ENCODE assay signal across 8 cellular contexts in genomic region chr7:98617051-98617959, GRCh38. TPM values are rescaled to one million over a fixed set of nuclear protein-coding genes. Genes with fewer than 3 reads are reported as not detected.
DNase-seq lines count a peak whose midpoint lies in the region; ATAC-seq, FAIRE-seq and TF ChIP-seq lines count a peak whose summit lies in the region.

NPTX2 (plus strand) TSS chr7:98617285; CDS start chr7:98617462, 177 bp downstream.

- H3K9me2 ChIP-seq in MM.1S (replicated peaks; ENCODE audit: insufficient read depth, low read length): no peaks in the 10 kb centered on the region

- no peaks in the 10 kb centered on the region for H3F3A ChIP-seq in MM.1S (ENCODE audit: insufficient read depth, low read length)

- no peak within 1 kb of the TSS for H3K9ac ChIP-seq in mammary epithelial cell (ENCODE audit: insufficient read depth, low read length)
- H3K9ac ChIP-seq in MM.1S (ENCODE audit: low read length): no peak within 1 kb of the TSS

- H3K27ac ChIP-seq in mammary epithelial cell (ENCODE audit: insufficient read depth, low read depth, low read length): no peak within 1 kb of the TSS
- H3K27ac ChIP-seq in right lobe of liver: no peak within 1 kb of the TSS
- H3K27ac ChIP-seq in thoracic aorta: peak within 1 kb of the TSS; percentile 28 to 51
- H3K27ac ChIP-seq in MM.1S (ENCODE audit: low read length): no peak within 1 kb of the TSS

- no peaks in the 10 kb centered on the region for H3K79me2 ChIP-seq in mammary epithelial cell (ENCODE audit: insufficient read depth, low read length)
- no peaks in the 10 kb centered on the region for H3K79me2 ChIP-seq in MM.1S (ENCODE audit: low read length)

- in situ Hi-C loops in mammary epithelial cell (cut with MboI; ENCODE audit: low sequenced_read_pairs in 2 of 2): no loop called here

- H3K4me2 ChIP-seq in mammary epithelial cell (ENCODE audit: insufficient read depth, low read depth, low read length) (peak within 1 kb of the TSS; percentile 59), MM.1S (ENCODE audit: low read depth, low read length) (no peak within 1 kb of the TSS)

- TF ChIP-seq POLR2A in right lobe of liver (IDR thresholded peaks at IDR 0.05) (peak; percentile 66), GM12892 (IDR thresholded peaks at IDR 0.05; ENCODE audit: low read depth, low read length) (no peak)

- no peak for TF ChIP-seq CTCF in mammary epithelial cell (conservative IDR thresholded peaks at IDR 0.05 in 1 of 2, IDR thresholded peaks at IDR 0.05 in 1 of 2; ENCODE audit: extremely low read depth in 1 of 2, insufficient read depth in 1 of 2, low read depth in 1 of 2, low read length in 2 of 2)
- TF ChIP-seq CTCF in right lobe of liver (IDR thresholded peaks at IDR 0.05): peak; percentile 23 to 54 (median 34)
- peak; percentile 28 for TF ChIP-seq CTCF in thoracic aorta (IDR thresholded peaks at IDR 0.05)
- TF ChIP-seq CTCF in MM.1S (IDR thresholded peaks at IDR 0.05; ENCODE audit: low read length): no peak

- H3K9me3 ChIP-seq in mammary epithelial cell (replicated peaks; ENCODE audit: insufficient read depth, low read length) (no peaks in the 10 kb centered on the region), right lobe of liver (no peaks in the 10 kb centered on the region), thoracic aorta (no peaks in the 10 kb centered on the region), MM.1S (replicated peaks; ENCODE audit: insufficient read depth, low read length) (no peaks in the 10 kb centered on the region)

- intact Hi-C loops in mammary epithelial cell (cut with micrococcal nuclease): no loop called here
- intact Hi-C loops in right lobe of liver (cut with DNase I): no loop called here

- peak; percentile 40 to 62 (median 61) for ATAC-seq in right lobe of liver
- peak; percentile 97 for ATAC-seq in thoracic aorta (ENCODE audit: insufficient number of reproducible peaks, low FRiP score, low read depth)
- no peak for ATAC-seq in GM18502 (IDR thresholded peaks at IDR 0.05; ENCODE audit: poor library complexity, unreplicated experiment)

- CTCF ChIA-PET in mammary epithelial cell (lab: Charles Lee; ENCODE audit: low non-redundant PET): no interaction called here

- FAIRE-seq in GM12892 (lab: Jason Lieb, UNC): no peak

- H3K36me3 ChIP-seq in mammary epithelial cell (ENCODE audit: insufficient read depth, low read length) (no peaks in the 10 kb centered on the region), right lobe of liver (no peaks in the 10 kb centered on the region), thoracic aorta (no peaks in the 10 kb centered on the region), MM.1S (replicated peaks; ENCODE audit: insufficient read depth, low read length) (no peaks in the 10 kb centered on the region)

- dilution Hi-C loops in mammary epithelial cell (cut with HindIII; ENCODE audit: low sequenced_read_pairs): loop anchor here (5.0 kb wide), 1 partner anchor 95 kb away; no protein-coding TSS in a partner anchor

- H3K4me3 ChIP-seq in mammary epithelial cell (replicated peaks in 1 of 3; ENCODE audit: insufficient read depth in 1 of 3, low read depth in 2 of 3, low read length in 3 of 3): no peak within 1 kb of the TSS
- H3K4me3 ChIP-seq in right lobe of liver: peak within 1 kb of the TSS in 2 of 3 donors; percentile 5 to 19
- peak within 1 kb of the TSS; percentile 79 for H3K4me3 ChIP-seq in thoracic aorta
- no peak within 1 kb of the TSS for H3K4me3 ChIP-seq in MM.1S (ENCODE audit: low read length)

- H2AFZ ChIP-seq in mammary epithelial cell (ENCODE audit: low read depth, low read length) (no peak within 1 kb of the TSS), MM.1S (ENCODE audit: low read length) (no peak within 1 kb of the TSS)

- DNase-seq in Ammon's horn (ENCODE audit: low spot score) (peak; percentile 87), NCI-H1105 (lab: John Stamatoyannopoulos, UW) (peak; percentile 78), mammary epithelial cell (peak; percentile 6), right lobe of liver (peak in 1 of 3 donors; percentile 70), thoracic aorta (ENCODE audit: low spot score) (no peak), GM12892 (ENCODE audit: insufficient read length) (no peak), MM.1S (no peak)

- peaks cover 18% of the 10 kb centered on the region for H3K27me3 ChIP-seq in mammary epithelial cell (ENCODE audit: insufficient read depth, low read length)
- peaks cover 5 to 19% of the 10 kb centered on the region in 2 donors for H3K27me3 ChIP-seq in right lobe of liver
- H3K27me3 ChIP-seq in thoracic aorta (replicated peaks; ENCODE audit: insufficient read depth): no peaks in the 10 kb centered on the region
- peaks cover 3% of the 10 kb centered on the region; the same call in 1 of the 2 replicates for H3K27me3 ChIP-seq in MM.1S (replicated peaks; ENCODE audit: insufficient read depth, low read length)

- H4K20me1 ChIP-seq in mammary epithelial cell (ENCODE audit: insufficient read depth, low read length) (no peaks in the 10 kb centered on the region), MM.1S (ENCODE audit: insufficient read depth, low read length) (no peaks in the 10 kb centered on the region)

- no peaks in the 10 kb centered on the region for H3K4me1 ChIP-seq in mammary epithelial cell (ENCODE audit: insufficient read depth, low read length)
- H3K4me1 ChIP-seq in right lobe of liver: peaks cover 0 to 31% (median 10%) of the 10 kb centered on the region in 4 donors
- H3K4me1 ChIP-seq in thoracic aorta (ENCODE audit: control insufficient read depth in 1 of 2, low read depth in 2 of 2): peaks cover 0 to 24% of the 10 kb centered on the region in 2 donors
- no peaks in the 10 kb centered on the region for H3K4me1 ChIP-seq in MM.1S (ENCODE audit: low read length)

- WGBS in mammary epithelial cell (ENCODE audit: low coverage, missing lambda C conversion rate): 10% methylated on average over 2 of the region's 130 CpGs
- WGBS in right lobe of liver (ENCODE audit: insufficient coverage, low coverage, low lambda C conversion rate, missing lambda C conversion rate): 5% methylated on average over 16 of the region's 130 CpGs

- no TSS peak for BruUV-seq in mammary epithelial cell (replicated peaks; lab: Mats Ljungman, UMichigan)

RNA-seq across cellular contexts. Expression of gene NPTX2, which starts in this region (rescaled TPM):
- total RNA-seq in mammary epithelial cell (1 to 10 TPM in 1 of 2 donors, under 1 TPM in 1; 0.21 to 3.0 TPM), right lobe of liver (1 to 10 TPM in 3 of 6 experiments, under 1 TPM in 3; 0.23 to 3.7 (median 0.73) TPM), thoracic aorta (10 to 100 TPM; 55.7 to 99.9 TPM)
- polyA plus RNA-seq in mammary epithelial cell: 0.01 TPM
- not detected for polyA minus RNA-seq in mammary epithelial cell
- not detected for polyA plus RNA-seq in GM12892 (2012; ENCODE audit: missing spikeins)

Comparison
In these comparisons a context has a peak if more than half of its experiments do, and no peak if none do; other contexts are left out.
1. RNA of gene NPTX2 (total RNA-seq): 55.7 to 99.9 TPM in thoracic aorta; 0.21 to 3.0 TPM in mammary epithelial cell and 0.23 to 3.7 TPM in right lobe of liver; every median in the first group is over 10 times any median in the second.
2. DNase-seq: peak in Ammon's horn (single experiment), NCI-H1105 (single experiment) and mammary epithelial cell (single experiment); none in thoracic aorta (single experiment), GM12892 (single experiment) and MM.1S (single experiment).
3. H3K27ac ChIP-seq: peak in thoracic aorta (2 of 2); none in mammary epithelial cell (single experiment), right lobe of liver (0 of 3) and MM.1S (single experiment).
4. H3K4me3 ChIP-seq: peak in right lobe of liver (2 of 3) and thoracic aorta (single experiment); none in mammary epithelial cell (0 of 3) and MM.1S (single experiment).
5. CTCF ChIP-seq: peak in right lobe of liver (4 of 4) and thoracic aorta (single experiment); none in mammary epithelial cell (0 of 2) and MM.1S (single experiment).